ENCODE assay signal across 8 cellular contexts in genomic region chr11:62831520-62832345, GRCh38. TPM values are rescaled to one million over a fixed set of nuclear protein-coding genes. Genes with fewer than 3 reads are reported as not detected.
DNase-seq lines count a peak whose midpoint lies in the region; ATAC-seq and TF ChIP-seq lines count a peak whose summit lies in the region.

TSS of gene STX5 (minus strand) at chr11:62832051. CDS start at chr11:62831243, 808 bp downstream.

- POLR2A ChIA-PET in CD8-positive, alpha-beta memory T cell (lab: Charles Lee), result interaction anchor here (0.6 to 2.9 kb wide), 18 partner anchors 9 to 240 kb away, joined by 3 to 68 read pairs (median 6); partner anchors contain the start of genes HNRNPUL2, NXF1, POLR2G and SLC3A2

- no peaks in the 10 kb centered on the region for H3K27me3 Mint-ChIP-seq in CD8-positive, alpha-beta memory T cell

- TF ChIP-seq CTCF in lung (IDR thresholded peaks at IDR 0.05; ENCODE audit: control extremely low read depth, extremely low read depth), result no peak

- H3K4me1 Mint-ChIP-seq in CD8-positive, alpha-beta memory T cell, result peaks cover 22 to 55% (median 35%) of the 10 kb centered on the region in 3 donors

- peak within 1 kb of the TSS; percentile 98 for H3K27ac ChIP-seq in CD8-positive, alpha-beta memory T cell (ENCODE audit: low read depth, low read length)
- peak within 1 kb of the TSS; percentile 96 to 99 for H3K27ac ChIP-seq in lung (ENCODE audit: low read depth in 1 of 2, low read length in 1 of 2)

- H3K36me3 ChIP-seq in CD8-positive, alpha-beta memory T cell (ENCODE audit: insufficient read depth, low read length), result peaks cover 36% of the 10 kb centered on the region
- peaks cover 13 to 28% of the 10 kb centered on the region in 2 donors for H3K36me3 ChIP-seq in lung (ENCODE audit: control insufficient read depth in 2 of 2, insufficient read depth in 2 of 2, low read length in 2 of 2)

- ATAC-seq in GM19468 (IDR thresholded peaks at IDR 0.05; ENCODE audit: extremely low read depth, unreplicated experiment), result peak; percentile 70
- peak; percentile 99 for ATAC-seq in lung (ENCODE audit: insufficient read depth, low FRiP score)

- H3K4me1 ChIP-seq in CD8-positive, alpha-beta memory T cell (ENCODE audit: insufficient read depth, low read length), result peaks cover 29% of the 10 kb centered on the region
- H3K4me1 ChIP-seq in lung (ENCODE audit: control insufficient read depth in 2 of 2, insufficient read depth in 2 of 2, low read length in 2 of 2), result peaks cover 13 to 14% of the 10 kb centered on the region in 2 donors

- DNase-seq in CD8-positive, alpha-beta memory T cell, result peak; percentile 99 to 100 (median 99)
- DNase-seq in HS-5 (ENCODE audit: low read depth) (peak; percentile 95), lung (ENCODE audit: low spot score) (peak; percentile 100)
- DNase-seq in NK-92 treated with Interleukin-12 subunit alpha and Interleukin-12 subunit beta, amount 100 ng/mL, for 24 hours (lab: John Stamatoyannopoulos, UW), result peak; percentile 99
- DNase-seq in activated CD8-positive, alpha-beta memory T cell treated with anti-CD3 and anti-CD28 coated beads for 24 hours, result peak; percentile 100
- DNase-seq in effector CD4-positive, alpha-beta T cell, result peak; percentile 99
- DNase-seq in stimulated activated CD4-positive, alpha-beta T cell treated with anti-CD3 and anti-CD28 coated beads, TNF-alpha, amount 100 ng/mL, for 4 hours (ENCODE audit: low read depth in 3 of 3), result peak; percentile 99

- no peaks in the 10 kb centered on the region for H3K9me3 Mint-ChIP-seq in CD8-positive, alpha-beta memory T cell

- H3K36me3 Mint-ChIP-seq in CD8-positive, alpha-beta memory T cell, result peaks cover 0 to 73% (median 10%) of the 10 kb centered on the region in 3 donors

- no peaks in the 10 kb centered on the region for H3K27me3 ChIP-seq in CD8-positive, alpha-beta memory T cell (ENCODE audit: insufficient read depth, low read length, poor library complexity, severe bottlenecking)
- no peaks in the 10 kb centered on the region for H3K27me3 ChIP-seq in lung (ENCODE audit: control insufficient read depth, insufficient read depth)

- WGBS in lung, 2 donors, result 0 to 1% methylated on average over 65 of the region's 65 CpGs

- peak within 1 kb of the TSS; percentile 93 to 100 (median 97) for H3K4me3 Mint-ChIP-seq in CD8-positive, alpha-beta memory T cell

- peak within 1 kb of the TSS; percentile 96 to 100 (median 98) for H3K27ac Mint-ChIP-seq in CD8-positive, alpha-beta memory T cell

- CTCF ChIA-PET in CD8-positive, alpha-beta memory T cell (lab: Charles Lee), result interaction anchor here (0.6 to 1.6 kb wide), 10 partner anchors 8 to 258 kb away, joined by 3 to 5 read pairs (median 3); partner anchors contain the start of genes EEF1G, NXF1, SLC3A2 and TAF6L

- H3K4me3 ChIP-seq in CD8-positive, alpha-beta memory T cell (ENCODE audit: low read length), result peak within 1 kb of the TSS; percentile 96
- H3K4me3 ChIP-seq in lung, result peak within 1 kb of the TSS; percentile 82

- H3K9me3 ChIP-seq in CD8-positive, alpha-beta memory T cell (ENCODE audit: low read length), result no peaks in the 10 kb centered on the region
- H3K9me3 ChIP-seq in lung (ENCODE audit: control insufficient read depth in 2 of 2, insufficient read depth in 1 of 2, low read length in 1 of 2), result no peaks in the 10 kb centered on the region

RNA-seq across cellular contexts. Expression of gene STX5, which starts in this region (rescaled TPM):
- 10 to 100 TPM; 34.7 to 35.3 TPM for total RNA-seq in CD8-positive, alpha-beta memory T cell
- polyA plus RNA-seq in CD8-positive, alpha-beta memory T cell, result 37.2 TPM
- 10 to 100 TPM; 38.7 to 47.6 TPM for total RNA-seq in lung
- 10 to 100 TPM; 19.8 to 36.6 TPM for polyA plus RNA-seq in lung

Comparison
In these comparisons a context has a peak if more than half of its experiments do, and no peak if none do; other contexts are left out.
1. Peak in every context shown above with its lines: DNase-seq, ATAC-seq, H3K4me3 ChIP-seq and H3K27ac ChIP-seq.